Comparison of ENCODE assay signal across 12 cellular contexts in the genomic region with DNA sequence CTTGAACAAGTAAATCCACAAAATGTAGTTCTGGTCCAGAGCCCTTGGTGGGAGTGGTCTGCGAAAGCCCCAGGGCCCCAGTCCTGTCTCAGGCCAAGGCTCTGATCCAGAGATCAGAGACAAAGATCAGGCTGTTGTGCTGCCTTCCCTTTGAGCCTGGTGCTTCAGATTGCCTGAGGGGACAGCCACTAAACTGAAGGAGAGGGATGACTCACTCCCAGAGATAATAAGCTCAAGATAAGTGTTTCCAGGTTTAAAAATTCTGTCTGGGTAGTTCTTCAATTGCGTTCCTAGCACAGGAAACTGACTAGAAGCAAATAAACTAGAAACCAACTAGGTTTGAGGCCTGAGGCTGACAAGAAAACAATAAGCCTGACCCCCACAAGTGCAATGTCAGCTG.
DNase-seq lines count a peak whose midpoint lies in the region; ATAC-seq, FAIRE-seq and TF ChIP-seq lines count a peak whose summit lies in the region.
"Had no signal": no experiment of that assay in that cellular context is flagged by ENCODE, and none has a peak within 500 bp of the region (broad histone marks: within the 10 kb centered on the region; RNA-seq: fewer than 3 reads in every experiment).

No MANE protein-coding gene starts in this region.

- no peaks in the 10 kb centered on the region for H3K79me2 ChIP-seq in astrocyte (ENCODE audit: insufficient read depth, low read length)

- no peaks in the 10 kb centered on the region for H3K9me3 Mint-ChIP-seq in astrocyte (ENCODE audit: unreplicated experiment)
- H3K9me3 Mint-ChIP-seq: nephron had no signal

- peak; percentile 92 for DNase-seq in ELF-1 (ENCODE audit: low read depth, low spot score)
- peak; percentile 97 for DNase-seq in M059J (ENCODE audit: low read depth)
- DNase-seq in astrocyte (ENCODE audit: low read depth): peak; percentile 4
- no peak for DNase-seq in T-helper 2 cell
- DNase-seq: activated T-cell treated with anti-CD3 and anti-CD28 coated beads, Interleukin-2, amount 50 U/mL, for 1 hour; kidney; NCI-H1048; small intestine had no signal

- no peaks in the 10 kb centered on the region for H4K20me1 ChIP-seq in astrocyte (ENCODE audit: insufficient read depth, low read length)

- H3K36me3 Mint-ChIP-seq in astrocyte (ENCODE audit: low read depth, unreplicated experiment): no peaks in the 10 kb centered on the region

- peaks cover 4% of the 10 kb centered on the region for H3K4me1 Mint-ChIP-seq in astrocyte (ENCODE audit: low read depth, unreplicated experiment)
- H3K4me1 Mint-ChIP-seq: nephron had no signal

- H3K27ac ChIP-seq in astrocyte (ENCODE audit: low read depth, low read length): no peak overlapping the region
- H3K27ac ChIP-seq in mesodermal cell (ENCODE audit: low read depth, low read length, severe bottlenecking): peak overlapping the region; percentile 86

- ATAC-seq in HG03439 (IDR thresholded peaks at IDR 0.05; ENCODE audit: unreplicated experiment) (no peak), GM21381 (IDR thresholded peaks at IDR 0.05; ENCODE audit: unreplicated experiment) (no peak)

- H2AFZ ChIP-seq in astrocyte (ENCODE audit: low read depth, low read length): no peak overlapping the region

- H3K4me1 ChIP-seq in astrocyte (ENCODE audit: insufficient read depth, low read length): no peaks in the 10 kb centered on the region
- peaks cover 15% of the 10 kb centered on the region for H3K4me1 ChIP-seq in mesodermal cell (ENCODE audit: control insufficient read depth, insufficient read depth, low read length, poor library complexity, severe bottlenecking)

- H3K27me3 Mint-ChIP-seq in astrocyte (ENCODE audit: low read depth, unreplicated experiment): no peaks in the 10 kb centered on the region

- H3K36me3 ChIP-seq in astrocyte (ENCODE audit: insufficient read depth, low read length) (no peaks in the 10 kb centered on the region), mesodermal cell (ENCODE audit: control insufficient read depth, insufficient read depth, low read length) (no peaks in the 10 kb centered on the region)

- H3K4me3 ChIP-seq in astrocyte (ENCODE audit: insufficient read depth, low read depth, low read length) (no peak overlapping the region), mesodermal cell (ENCODE audit: extremely low read depth, insufficient read depth, low read length, poor library complexity, severe bottlenecking) (no peak overlapping the region)

- no peak for TF ChIP-seq CTCF in astrocyte (IDR thresholded peaks at IDR 0.05; ENCODE audit: insufficient read depth, low read depth, low read length)

- H3K9ac ChIP-seq in astrocyte (ENCODE audit: low read length): no peak overlapping the region

- H3K27ac Mint-ChIP-seq in astrocyte (ENCODE audit: unreplicated experiment): no peak overlapping the region
- H3K27ac Mint-ChIP-seq: nephron had no signal

- no peaks in the 10 kb centered on the region for H3K27me3 ChIP-seq in astrocyte (ENCODE audit: insufficient read depth, low read length)

- FAIRE-seq in astrocyte (lab: Jason Lieb, UNC): no peak
- FAIRE-seq: kidney, small intestine had no signal

- H3K9me3 ChIP-seq in astrocyte (ENCODE audit: insufficient read depth, low read depth, low read length) (no peaks in the 10 kb centered on the region), mesodermal cell (ENCODE audit: control insufficient read depth, low read length) (no peaks in the 10 kb centered on the region)

- 43 to 50% methylated on average over 1 to 2 of the region's 2 CpGs for WGBS in mesodermal cell (ENCODE audit: insufficient coverage in 2 of 2), 2 experiments

- H3K4me3 Mint-ChIP-seq in astrocyte (ENCODE audit: unreplicated experiment): no peak overlapping the region
- H3K4me3 Mint-ChIP-seq: nephron had no signal

- no peak overlapping the region for H3K4me2 ChIP-seq in astrocyte (ENCODE audit: low read length)

Comparison
In these comparisons a context has a peak if more than half of its experiments do, and no peak if none do; other contexts are left out.
1. DNase-seq: peak in ELF-1 (single experiment), M059J (single experiment) and astrocyte (single experiment); none in T-helper 2 cell (0 of 5).